ENCODE assay signal across 22 cellular contexts in genomic region chr18:49910986-49911385, GRCh38.
DNase-seq lines count a peak whose midpoint lies in the region; ATAC-seq and TF ChIP-seq lines count a peak whose summit lies in the region.
"Had no signal": no experiment of that assay in that cellular context is flagged by ENCODE, and none has a peak within 500 bp of the region (broad histone marks: within the 10 kb centered on the region; RNA-seq: fewer than 3 reads in every experiment).

No MANE protein-coding gene starts in this region.

- no peak overlapping the region for H3K4me3 ChIP-seq in HUES48 (ENCODE audit: low read depth, low read length)
- no peak overlapping the region for H3K4me3 ChIP-seq in endodermal cell (ENCODE audit: low read length)
- H3K4me3 ChIP-seq: MG63, SK-N-MC had no signal

- no peak for ATAC-seq in sciatic nerve

- H3K27ac ChIP-seq in HUES48 (ENCODE audit: low read depth, low read length) (peak overlapping the region; percentile 65), endodermal cell (ENCODE audit: low read depth, low read length) (no peak overlapping the region), substantia nigra (ENCODE audit: low read depth, low read length, poor library complexity, severe bottlenecking) (no peak overlapping the region)
- H3K27ac ChIP-seq: HL-60, SK-N-MC had no signal

- H3K27me3 ChIP-seq in HUES48 (ENCODE audit: control insufficient read depth, insufficient read depth, low read length): no peaks in the 10 kb centered on the region; the same call in 1 of the 2 replicates
- peaks cover 21% of the 10 kb centered on the region for H3K27me3 ChIP-seq in endodermal cell (ENCODE audit: control insufficient read depth, insufficient read depth, low read length, poor library complexity, severe bottlenecking)
- H3K27me3 ChIP-seq: MG63 had no signal

- H3K9ac ChIP-seq in HUES48 (ENCODE audit: low read depth, low read length) (no peak overlapping the region), endodermal cell (ENCODE audit: extremely low read depth, low read length, poor library complexity, severe bottlenecking) (no peak overlapping the region)

- intact Hi-C loops in CD14-positive monocyte (cut with micrococcal nuclease) (no loop called here), sciatic nerve (cut with DNase I) (no loop called here)

- no peak overlapping the region for H3K27ac Mint-ChIP-seq in CD14-positive monocyte
- peak overlapping the region; percentile 44 for H3K27ac Mint-ChIP-seq in endodermal cell
- H3K27ac Mint-ChIP-seq: B cell; CD4-positive, CD25-positive, alpha-beta regulatory T cell; HFFc6 had no signal

- DNase-seq in NCI-H1092 treated with DMSO at 0.1 percent for 48 hours (lab: John Stamatoyannopoulos, UW) (peak; percentile 85), NCI-H1092 (lab: John Stamatoyannopoulos, UW) (no peak), CD14-positive monocyte (ENCODE audit: low spot score) (peak; percentile 17), endodermal cell (no peak), sciatic nerve (ENCODE audit: low spot score) (no peak), substantia nigra (lab: John Stamatoyannopoulos, UW) (no peak), ureter (ENCODE audit: low spot score) (no peak)
- DNase-seq: CD4-positive, CD25-positive, alpha-beta regulatory T cell; DND-41; HFFc6; Kasumi-1; MG63; NCI-H1048; NCI-H1694; NCI-H226; NCI-H526 treated with DMSO at 0.1 percent for 48 hours; SHP77 had no signal

- H3K4me1 ChIP-seq in HUES48 (ENCODE audit: control insufficient read depth, insufficient read depth, low read length) (peaks cover 10% of the 10 kb centered on the region), endodermal cell (ENCODE audit: control insufficient read depth, insufficient read depth, low read length) (peaks cover 31% of the 10 kb centered on the region)

- H3K36me3 ChIP-seq in HUES48 (ENCODE audit: control insufficient read depth, insufficient read depth, low read length) (no peaks in the 10 kb centered on the region), endodermal cell (ENCODE audit: control insufficient read depth, insufficient read depth, low read length) (no peaks in the 10 kb centered on the region)
- H3K36me3 ChIP-seq: MG63 had no signal

- TF ChIP-seq CTCF in CD14-positive monocyte (IDR thresholded peaks at IDR 0.05) (no peak), endodermal cell (conservative IDR thresholded peaks at IDR 0.05) (no peak)

- peaks cover 2 to 8% (median 6%) of the 10 kb centered on the region in 3 donors for H3K27me3 Mint-ChIP-seq in CD14-positive monocyte (ENCODE audit: low read depth in 3 of 3)
- H3K27me3 Mint-ChIP-seq in endodermal cell (ENCODE audit: insufficient read depth): peaks cover 96% of the 10 kb centered on the region

- H3K9me3 Mint-ChIP-seq in CD14-positive monocyte (peaks cover 0 to 8% (median 4%) of the 10 kb centered on the region in 7 donors), endodermal cell (peaks cover 23% of the 10 kb centered on the region)
- H3K9me3 Mint-ChIP-seq: HFFc6 had no signal

- WGBS in endodermal cell (ENCODE audit: insufficient coverage in 1 of 2, insufficient read length in 1 of 2), 2 experiments: 72 to 100% methylated on average over 1 to 2 of the region's 2 CpGs

- H3K4me1 Mint-ChIP-seq in CD14-positive monocyte (no peaks in the 10 kb centered on the region), endodermal cell (peaks cover 49% of the 10 kb centered on the region)
- H3K4me1 Mint-ChIP-seq: CD4-positive, CD25-positive, alpha-beta regulatory T cell had no signal

- H3K9me3 ChIP-seq in HUES48 (ENCODE audit: control insufficient read depth, insufficient read depth, low read length) (no peaks in the 10 kb centered on the region), endodermal cell (ENCODE audit: control insufficient read depth, low read length) (peaks cover 17% of the 10 kb centered on the region)
- H3K9me3 ChIP-seq: Caco-2, MG63 had no signal

- H3K36me3 Mint-ChIP-seq in CD14-positive monocyte: no peaks in the 10 kb centered on the region
- H3K36me3 Mint-ChIP-seq in endodermal cell (ENCODE audit: low read depth): peaks cover 6% of the 10 kb centered on the region
- H3K36me3 Mint-ChIP-seq: CD4-positive, CD25-positive, alpha-beta regulatory T cell had no signal

- H3K4me3 Mint-ChIP-seq in CD14-positive monocyte: no peak overlapping the region
- no peak overlapping the region for H3K4me3 Mint-ChIP-seq in endodermal cell
- H3K4me3 Mint-ChIP-seq: B cell; CD4-positive, CD25-positive, alpha-beta regulatory T cell; HFFc6 had no signal

Comparison
In these comparisons a context has a peak if more than half of its experiments do, and no peak if none do; other contexts are left out.
1. DNase-seq: peak in NCI-H1092 treated with DMSO at 0.1 percent for 48 hours (single experiment) and CD14-positive monocyte (single experiment); none in NCI-H1092 (single experiment), endodermal cell (single experiment), sciatic nerve (single experiment), substantia nigra (0 of 49) and ureter (single experiment).